ENCODE assay signal across 1 cellular context in the genomic region with DNA sequence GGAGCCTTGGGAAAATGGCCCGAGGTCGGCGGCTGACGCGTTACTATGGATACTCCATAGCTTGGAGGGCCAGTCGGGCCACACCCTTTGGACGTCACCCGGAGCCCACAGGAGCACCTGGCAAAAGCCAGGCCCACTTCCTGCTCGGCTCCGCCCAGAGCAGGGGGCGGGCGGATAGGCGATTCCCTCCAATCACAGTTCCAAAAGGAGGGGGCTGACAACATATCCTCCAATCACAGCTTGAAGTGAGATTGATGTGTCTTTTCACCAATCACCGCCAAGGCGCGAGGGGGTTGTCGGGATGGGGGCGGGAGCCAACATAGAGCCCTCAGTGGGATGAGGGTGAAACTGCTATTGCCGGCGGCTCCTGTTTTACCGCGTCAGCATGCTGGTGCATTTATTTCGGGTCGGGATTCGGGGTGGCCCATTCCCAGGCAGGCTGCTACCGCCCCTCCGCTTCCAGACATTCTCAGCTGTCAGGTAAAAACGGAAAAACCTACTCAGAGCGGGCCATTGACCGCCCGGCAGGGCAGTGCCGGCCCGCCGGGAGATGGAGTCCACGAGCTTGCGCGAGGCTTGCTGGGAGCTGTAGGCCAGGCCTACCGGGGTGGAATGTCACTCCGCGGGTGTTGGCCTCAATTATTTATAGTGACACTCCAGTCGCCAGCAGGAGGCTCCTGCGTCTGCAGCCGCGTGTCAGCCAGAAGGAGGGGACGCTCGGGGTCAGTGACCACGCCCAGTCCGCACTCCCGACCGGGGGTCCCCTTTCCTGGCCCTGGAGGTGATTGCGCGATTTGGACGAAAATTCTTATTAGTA.
A peak's percentile ranks its signal among the peaks of the same experiment; 100 is the strongest.
TF ChIP-seq lines count a peak whose summit lies in the region.

A gene (plus strand): TSS at position 320 of the 817 bp plus-strand sequence. CDS start 66 bp downstream, at position 386.

TF ChIP-seq in HepG2, 621 proteins besides CTCF, POLR2A, EP300 and RAD21 (continued from another document and continues in another):
- TF ChIP-seq, protein P1, sequence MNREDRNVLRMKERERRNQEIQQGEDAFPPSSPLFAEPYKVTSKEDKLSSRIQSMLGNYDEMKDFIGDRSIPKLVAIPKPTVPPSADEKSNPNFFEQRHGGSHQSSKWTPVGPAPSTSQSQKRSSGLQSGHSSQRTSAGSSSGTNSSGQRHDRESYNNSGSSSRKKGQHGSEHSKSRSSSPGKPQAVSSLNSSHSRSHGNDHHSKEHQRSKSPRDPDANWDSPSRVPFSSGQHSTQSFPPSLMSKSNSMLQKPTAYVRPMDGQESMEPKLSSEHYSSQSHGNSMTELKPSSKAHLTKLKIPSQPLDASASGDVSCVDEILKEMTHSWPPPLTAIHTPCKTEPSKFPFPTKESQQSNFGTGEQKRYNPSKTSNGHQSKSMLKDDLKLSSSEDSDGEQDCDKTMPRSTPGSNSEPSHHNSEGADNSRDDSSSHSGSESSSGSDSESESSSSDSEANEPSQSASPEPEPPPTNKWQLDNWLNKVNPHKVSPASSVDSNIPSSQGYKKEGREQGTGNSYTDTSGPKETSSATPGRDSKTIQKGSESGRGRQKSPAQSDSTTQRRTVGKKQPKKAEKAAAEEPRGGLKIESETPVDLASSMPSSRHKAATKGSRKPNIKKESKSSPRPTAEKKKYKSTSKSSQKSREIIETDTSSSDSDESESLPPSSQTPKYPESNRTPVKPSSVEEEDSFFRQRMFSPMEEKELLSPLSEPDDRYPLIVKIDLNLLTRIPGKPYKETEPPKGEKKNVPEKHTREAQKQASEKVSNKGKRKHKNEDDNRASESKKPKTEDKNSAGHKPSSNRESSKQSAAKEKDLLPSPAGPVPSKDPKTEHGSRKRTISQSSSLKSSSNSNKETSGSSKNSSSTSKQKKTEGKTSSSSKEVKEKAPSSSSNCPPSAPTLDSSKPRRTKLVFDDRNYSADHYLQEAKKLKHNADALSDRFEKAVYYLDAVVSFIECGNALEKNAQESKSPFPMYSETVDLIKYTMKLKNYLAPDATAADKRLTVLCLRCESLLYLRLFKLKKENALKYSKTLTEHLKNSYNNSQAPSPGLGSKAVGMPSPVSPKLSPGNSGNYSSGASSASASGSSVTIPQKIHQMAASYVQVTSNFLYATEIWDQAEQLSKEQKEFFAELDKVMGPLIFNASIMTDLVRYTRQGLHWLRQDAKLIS (CRISPR knock-in tag; IDR thresholded peaks at IDR 0.05) = no peak
- TF ChIP-seq TAF15 (IDR thresholded peaks at IDR 0.05; ENCODE audit: low read depth, low read length, poor library complexity, severe bottlenecking) (peak; percentile 15), HOXD1 (CRISPR knock-in tag; IDR thresholded peaks at IDR 0.05) (peak; percentile 89), MYNN (CRISPR knock-in tag; IDR thresholded peaks at IDR 0.05; ENCODE audit: low read depth) (no peak), ZNF335 (CRISPR knock-in tag; IDR thresholded peaks at IDR 0.05) (peak; percentile 46; the same call in 1 of the 2 replicates), ZIK1 (CRISPR knock-in tag; IDR thresholded peaks at IDR 0.05; ENCODE audit: borderline replicate concordance, low read depth) (0 out of 2 replicates have a peak, but pooled peaks have one; percentile 51), KAT8 (CRISPR knock-in tag; IDR thresholded peaks at IDR 0.05) (peak; percentile 88), KDM5B (CRISPR knock-in tag; IDR thresholded peaks at IDR 0.05; ENCODE audit: borderline replicate concordance) (peak; percentile 69), FOXK2 (IDR thresholded peaks at IDR 0.05) (no peak), CENPX (CRISPR knock-in tag; IDR thresholded peaks at IDR 0.05) (no peak), ZNF224 (CRISPR knock-in tag; IDR thresholded peaks at IDR 0.05) (no peak), RNF2 (conservative IDR thresholded peaks at IDR 0.05; ENCODE audit: low read depth) (peak; percentile 70; the same call in 1 of the 2 replicates), ZNF468 (CRISPR knock-in tag; IDR thresholded peaks at IDR 0.05) (no peak), MAFK (conservative IDR thresholded peaks at IDR 0.05 in 1 of 2, IDR thresholded peaks at IDR 0.05 in 1 of 2; ENCODE audit: low read length in 2 of 2) (0 out of 4 replicates have a peak, but pooled peaks of 1 of the 2 experiments have one; percentile 28), MIER3 (CRISPR knock-in tag; IDR thresholded peaks at IDR 0.05; ENCODE audit: borderline replicate concordance) (peak; percentile 70; the same call in 1 of the 2 replicates), ZNF879 (CRISPR knock-in tag; IDR thresholded peaks at IDR 0.05) (no peak), SNAI1 (CRISPR knock-in tag; IDR thresholded peaks at IDR 0.05; ENCODE audit: borderline replicate concordance) (peak; percentile 26; the same call in 1 of the 2 replicates), ZNF768 (CRISPR knock-in tag; IDR thresholded peaks at IDR 0.05) (no peak), PPARG (CRISPR knock-in tag; conservative IDR thresholded peaks at IDR 0.05) (peak; percentile 38; the same call in 1 of the 2 replicates), ZZZ3 (CRISPR knock-in tag; IDR thresholded peaks at IDR 0.05; ENCODE audit: borderline replicate concordance) (peak; percentile 66; the same call in 1 of the 2 replicates), TARDBP (CRISPR knock-in tag; IDR thresholded peaks at IDR 0.05) (no peak), SMARCE1 (IDR thresholded peaks at IDR 0.05; ENCODE audit: borderline replicate concordance) (no peak), ZBTB7B (CRISPR knock-in tag; IDR thresholded peaks at IDR 0.05) (peak; percentile 67), KLF6 (CRISPR knock-in tag; IDR thresholded peaks at IDR 0.05) (no peak), NCOA2 (CRISPR knock-in tag; IDR thresholded peaks at IDR 0.05) (0 out of 2 replicates have a peak, but pooled peaks have one; percentile 20), SP5 (CRISPR knock-in tag; IDR thresholded peaks at IDR 0.05; ENCODE audit: borderline replicate concordance, low read depth) (0 out of 2 replicates have a peak, but pooled peaks have one; percentile 51), ZFP90 (CRISPR knock-in tag; IDR thresholded peaks at IDR 0.05; ENCODE audit: borderline replicate concordance) (no peak), KLF15 (CRISPR knock-in tag; IDR thresholded peaks at IDR 0.05; ENCODE audit: borderline replicate concordance) (no peak), YEATS2 (CRISPR knock-in tag; IDR thresholded peaks at IDR 0.05; ENCODE audit: borderline replicate concordance) (no peak; the same call in 1 of the 2 replicates), KAT7 (CRISPR knock-in tag; IDR thresholded peaks at IDR 0.05; ENCODE audit: borderline replicate concordance) (no peak), LCORL (IDR thresholded peaks at IDR 0.05) (no peak), LCORL (CRISPR knock-in tag; IDR thresholded peaks at IDR 0.05) (peak; percentile 32)
- TF ChIP-seq, protein P2, sequence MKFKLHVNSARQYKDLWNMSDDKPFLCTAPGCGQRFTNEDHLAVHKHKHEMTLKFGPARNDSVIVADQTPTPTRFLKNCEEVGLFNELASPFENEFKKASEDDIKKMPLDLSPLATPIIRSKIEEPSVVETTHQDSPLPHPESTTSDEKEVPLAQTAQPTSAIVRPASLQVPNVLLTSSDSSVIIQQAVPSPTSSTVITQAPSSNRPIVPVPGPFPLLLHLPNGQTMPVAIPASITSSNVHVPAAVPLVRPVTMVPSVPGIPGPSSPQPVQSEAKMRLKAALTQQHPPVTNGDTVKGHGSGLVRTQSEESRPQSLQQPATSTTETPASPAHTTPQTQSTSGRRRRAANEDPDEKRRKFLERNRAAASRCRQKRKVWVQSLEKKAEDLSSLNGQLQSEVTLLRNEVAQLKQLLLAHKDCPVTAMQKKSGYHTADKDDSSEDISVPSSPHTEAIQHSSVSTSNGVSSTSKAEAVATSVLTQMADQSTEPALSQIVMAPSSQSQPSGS (CRISPR knock-in tag; IDR thresholded peaks at IDR 0.05) = no peak
- TF ChIP-seq, protein P3, sequence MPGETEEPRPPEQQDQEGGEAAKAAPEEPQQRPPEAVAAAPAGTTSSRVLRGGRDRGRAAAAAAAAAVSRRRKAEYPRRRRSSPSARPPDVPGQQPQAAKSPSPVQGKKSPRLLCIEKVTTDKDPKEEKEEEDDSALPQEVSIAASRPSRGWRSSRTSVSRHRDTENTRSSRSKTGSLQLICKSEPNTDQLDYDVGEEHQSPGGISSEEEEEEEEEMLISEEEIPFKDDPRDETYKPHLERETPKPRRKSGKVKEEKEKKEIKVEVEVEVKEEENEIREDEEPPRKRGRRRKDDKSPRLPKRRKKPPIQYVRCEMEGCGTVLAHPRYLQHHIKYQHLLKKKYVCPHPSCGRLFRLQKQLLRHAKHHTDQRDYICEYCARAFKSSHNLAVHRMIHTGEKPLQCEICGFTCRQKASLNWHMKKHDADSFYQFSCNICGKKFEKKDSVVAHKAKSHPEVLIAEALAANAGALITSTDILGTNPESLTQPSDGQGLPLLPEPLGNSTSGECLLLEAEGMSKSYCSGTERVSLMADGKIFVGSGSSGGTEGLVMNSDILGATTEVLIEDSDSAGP (CRISPR knock-in tag; IDR thresholded peaks at IDR 0.05; ENCODE audit: borderline replicate concordance) = peak; percentile 71; the same call in 1 of the 2 replicates
- TF ChIP-seq, protein P4, sequence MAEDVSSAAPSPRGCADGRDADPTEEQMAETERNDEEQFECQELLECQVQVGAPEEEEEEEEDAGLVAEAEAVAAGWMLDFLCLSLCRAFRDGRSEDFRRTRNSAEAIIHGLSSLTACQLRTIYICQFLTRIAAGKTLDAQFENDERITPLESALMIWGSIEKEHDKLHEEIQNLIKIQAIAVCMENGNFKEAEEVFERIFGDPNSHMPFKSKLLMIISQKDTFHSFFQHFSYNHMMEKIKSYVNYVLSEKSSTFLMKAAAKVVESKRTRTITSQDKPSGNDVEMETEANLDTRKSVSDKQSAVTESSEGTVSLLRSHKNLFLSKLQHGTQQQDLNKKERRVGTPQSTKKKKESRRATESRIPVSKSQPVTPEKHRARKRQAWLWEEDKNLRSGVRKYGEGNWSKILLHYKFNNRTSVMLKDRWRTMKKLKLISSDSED (CRISPR knock-in tag; IDR thresholded peaks at IDR 0.05) = no peak
- TF ChIP-seq, protein P5, sequence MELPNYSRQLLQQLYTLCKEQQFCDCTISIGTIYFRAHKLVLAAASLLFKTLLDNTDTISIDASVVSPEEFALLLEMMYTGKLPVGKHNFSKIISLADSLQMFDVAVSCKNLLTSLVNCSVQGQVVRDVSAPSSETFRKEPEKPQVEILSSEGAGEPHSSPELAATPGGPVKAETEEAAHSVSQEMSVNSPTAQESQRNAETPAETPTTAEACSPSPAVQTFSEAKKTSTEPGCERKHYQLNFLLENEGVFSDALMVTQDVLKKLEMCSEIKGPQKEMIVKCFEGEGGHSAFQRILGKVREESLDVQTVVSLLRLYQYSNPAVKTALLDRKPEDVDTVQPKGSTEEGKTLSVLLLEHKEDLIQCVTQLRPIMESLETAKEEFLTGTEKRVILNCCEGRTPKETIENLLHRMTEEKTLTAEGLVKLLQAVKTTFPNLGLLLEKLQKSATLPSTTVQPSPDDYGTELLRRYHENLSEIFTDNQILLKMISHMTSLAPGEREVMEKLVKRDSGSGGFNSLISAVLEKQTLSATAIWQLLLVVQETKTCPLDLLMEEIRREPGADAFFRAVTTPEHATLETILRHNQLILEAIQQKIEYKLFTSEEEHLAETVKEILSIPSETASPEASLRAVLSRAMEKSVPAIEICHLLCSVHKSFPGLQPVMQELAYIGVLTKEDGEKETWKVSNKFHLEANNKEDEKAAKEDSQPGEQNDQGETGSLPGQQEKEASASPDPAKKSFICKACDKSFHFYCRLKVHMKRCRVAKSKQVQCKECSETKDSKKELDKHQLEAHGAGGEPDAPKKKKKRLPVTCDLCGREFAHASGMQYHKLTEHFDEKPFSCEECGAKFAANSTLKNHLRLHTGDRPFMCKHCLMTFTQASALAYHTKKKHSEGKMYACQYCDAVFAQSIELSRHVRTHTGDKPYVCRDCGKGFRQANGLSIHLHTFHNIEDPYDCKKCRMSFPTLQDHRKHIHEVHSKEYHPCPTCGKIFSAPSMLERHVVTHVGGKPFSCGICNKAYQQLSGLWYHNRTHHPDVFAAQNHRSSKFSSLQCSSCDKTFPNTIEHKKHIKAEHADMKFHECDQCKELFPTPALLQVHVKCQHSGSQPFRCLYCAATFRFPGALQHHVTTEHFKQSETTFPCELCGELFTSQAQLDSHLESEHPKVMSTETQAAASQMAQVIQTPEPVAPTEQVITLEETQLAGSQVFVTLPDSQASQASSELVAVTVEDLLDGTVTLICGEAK (IDR thresholded peaks at IDR 0.05) = no peak
- TF ChIP-seq, protein P5 (CRISPR knock-in tag; IDR thresholded peaks at IDR 0.05) = peak; percentile 39; the same call in 1 of the 2 replicates
- TF ChIP-seq, protein P6, sequence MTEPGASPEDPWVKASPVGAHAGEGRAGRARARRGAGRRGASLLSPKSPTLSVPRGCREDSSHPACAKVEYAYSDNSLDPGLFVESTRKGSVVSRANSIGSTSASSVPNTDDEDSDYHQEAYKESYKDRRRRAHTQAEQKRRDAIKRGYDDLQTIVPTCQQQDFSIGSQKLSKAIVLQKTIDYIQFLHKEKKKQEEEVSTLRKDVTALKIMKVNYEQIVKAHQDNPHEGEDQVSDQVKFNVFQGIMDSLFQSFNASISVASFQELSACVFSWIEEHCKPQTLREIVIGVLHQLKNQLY (CRISPR knock-in tag; IDR thresholded peaks at IDR 0.05) = no peak
- TF ChIP-seq, protein P7, sequence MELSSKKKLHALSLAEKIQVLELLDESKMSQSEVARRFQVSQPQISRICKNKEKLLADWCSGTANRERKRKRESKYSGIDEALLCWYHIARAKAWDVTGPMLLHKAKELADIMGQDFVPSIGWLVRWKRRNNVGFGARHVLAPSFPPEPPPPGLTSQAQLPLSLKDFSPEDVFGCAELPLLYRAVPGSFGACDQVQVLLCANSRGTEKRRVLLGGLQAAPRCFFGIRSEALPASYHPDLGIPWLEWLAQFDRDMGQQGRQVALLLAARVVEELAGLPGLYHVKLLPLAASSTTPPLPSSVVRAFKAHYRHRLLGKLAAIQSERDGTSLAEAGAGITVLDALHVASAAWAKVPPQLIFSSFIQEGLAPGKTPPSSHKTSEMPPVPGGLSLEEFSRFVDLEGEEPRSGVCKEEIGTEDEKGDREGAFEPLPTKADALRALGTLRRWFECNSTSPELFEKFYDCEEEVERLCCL (CRISPR knock-in tag; IDR thresholded peaks at IDR 0.05; ENCODE audit: borderline replicate concordance) = no peak
